ENCODE assay signal across 10 cellular contexts in the genomic region with DNA sequence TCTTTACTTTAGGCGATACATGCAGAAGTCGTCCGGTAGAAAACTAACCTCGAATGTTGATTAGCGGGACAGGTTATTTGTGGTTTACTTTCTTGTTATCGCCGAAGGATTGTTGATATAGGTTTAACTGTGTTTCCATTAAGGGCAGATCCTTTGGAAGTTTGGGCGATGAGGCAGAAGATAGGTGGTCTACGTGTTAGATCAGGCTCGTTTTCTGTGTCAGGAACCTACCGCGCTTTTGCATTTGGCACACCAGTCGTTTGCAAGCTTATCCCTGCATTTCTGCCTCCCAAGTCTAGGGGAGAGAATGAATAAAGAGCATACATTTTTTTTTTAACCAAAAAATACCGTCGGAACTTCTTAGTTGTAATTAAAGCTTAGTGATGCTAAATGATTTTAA. TPM values are rescaled to one million over a fixed set of nuclear protein-coding genes. Genes with fewer than 3 reads are reported as not detected.
DNase-seq lines count a peak whose midpoint lies in the region; ATAC-seq and TF ChIP-seq lines count a peak whose summit lies in the region.
"Had no signal": no experiment of that assay in that cellular context is flagged by ENCODE, and none has a peak within 500 bp of the region (broad histone marks: within the 10 kb centered on the region; RNA-seq: fewer than 3 reads in every experiment).

No MANE protein-coding gene starts in this region.

- H3K36me3 Mint-ChIP-seq in activated CD4-positive, alpha-beta T cell treated with anti-CD3 and anti-CD28 coated beads for 36 hours (ENCODE audit: low read depth), result peaks cover 44% of the 10 kb centered on the region
- peaks cover 5% of the 10 kb centered on the region for H3K36me3 Mint-ChIP-seq in endothelial cell (ENCODE audit: low read depth, unreplicated experiment)

- H3K4me1 Mint-ChIP-seq in activated CD4-positive, alpha-beta T cell treated with anti-CD3 and anti-CD28 coated beads for 36 hours, result peaks cover 31% of the 10 kb centered on the region
- peaks cover 6% of the 10 kb centered on the region for H3K4me1 Mint-ChIP-seq in endothelial cell (ENCODE audit: unreplicated experiment)

- CTCF ChIA-PET in activated CD4-positive, alpha-beta T cell treated with anti-CD3 and anti-CD28 coated beads for 36 hours (lab: Charles Lee), result interaction anchor here (0.6 kb wide), 1 partner anchor 486 kb away, joined by 3 read pairs; no protein-coding TSS in a partner anchor

- peak overlapping the region; percentile 84 for H3K4me3 Mint-ChIP-seq in activated CD4-positive, alpha-beta T cell treated with anti-CD3 and anti-CD28 coated beads for 36 hours
- H3K4me3 Mint-ChIP-seq in endothelial cell (ENCODE audit: unreplicated experiment), result peak overlapping the region; percentile 96

- TF ChIP-seq CTCF in endothelial cell (IDR thresholded peaks at IDR 0.05; ENCODE audit: unreplicated experiment), result no peak

- H3K9me3 Mint-ChIP-seq in activated CD4-positive, alpha-beta T cell treated with anti-CD3 and anti-CD28 coated beads for 36 hours (ENCODE audit: low read depth), result no peaks in the 10 kb centered on the region
- no peaks in the 10 kb centered on the region for H3K9me3 Mint-ChIP-seq in endothelial cell (ENCODE audit: unreplicated experiment)

- peak; percentile 13 for DNase-seq in activated CD4-positive, alpha-beta T cell treated with anti-CD3 and anti-CD28 coated beads for 36 hours
- no peak for DNase-seq in activated CD4-positive, alpha-beta T cell treated with anti-CD3 and anti-CD28 coated beads, Interleukin-2, amount 50 U/mL, for 4 hours
- DNase-seq in NCI-H69 (lab: John Stamatoyannopoulos, UW) (peak; percentile 43), endothelial cell (ENCODE audit: low spot score) (no peak), skeletal muscle cell (ENCODE audit: low read depth) (no peak), LoVo (ENCODE audit: low spot score) (no peak)
- DNase-seq: dorsolateral prefrontal cortex, NCI-H2029 treated with DMSO at 0.1 percent for 48 hours had no signal

- H3K27me3 Mint-ChIP-seq in activated CD4-positive, alpha-beta T cell treated with anti-CD3 and anti-CD28 coated beads for 36 hours, result no peaks in the 10 kb centered on the region
- H3K27me3 Mint-ChIP-seq in endothelial cell (ENCODE audit: unreplicated experiment), result peaks cover 9% of the 10 kb centered on the region

- POLR2A ChIA-PET in activated CD4-positive, alpha-beta T cell treated with anti-CD3 and anti-CD28 coated beads for 36 hours (lab: Charles Lee), result interaction anchor here (0.6 kb wide), 1 partner anchor 294 kb away, joined by 3 read pairs; no protein-coding TSS in a partner anchor

- intact Hi-C loops in activated CD4-positive, alpha-beta T cell treated with anti-CD3 and anti-CD28 coated beads for 36 hours (cut with DNase I, micrococcal nuclease), result loop anchor here (1.0 to 10.0 kb wide), 7 partner anchors 174 to 799 kb away; partner anchors contain the start of gene TMSB4Y (in 1 of the 2)

- peak overlapping the region; percentile 98 for H3K27ac Mint-ChIP-seq in activated CD4-positive, alpha-beta T cell treated with anti-CD3 and anti-CD28 coated beads for 36 hours
- peak overlapping the region; percentile 99 for H3K27ac Mint-ChIP-seq in endothelial cell (ENCODE audit: unreplicated experiment)

- H3K4me3 ChIP-seq in skeletal muscle cell (ENCODE audit: low read depth, low read length), result peak overlapping the region; percentile 68

- no peak for ATAC-seq in activated CD4-positive, alpha-beta T cell treated with anti-CD3 and anti-CD28 coated beads for 36 hours
- no peak for ATAC-seq in HG03025 (IDR thresholded peaks at IDR 0.05; ENCODE audit: low FRiP score, unreplicated experiment)
- ATAC-seq in HG03432 (IDR thresholded peaks at IDR 0.05; ENCODE audit: unreplicated experiment), result no peak

RNA-seq across cellular contexts. Expression of gene DDX3Y, which starts 1.2 kb away (rescaled TPM):
- total RNA-seq in activated CD4-positive, alpha-beta T cell treated with anti-CD3 and anti-CD28 coated beads for 36 hours, result 100 to 1,000 TPM in 1 of 2 experiments, 10 to 100 TPM in 1; 90.6 to 106 TPM
- 48.9 TPM for total RNA-seq in endothelial cell (ENCODE audit: unreplicated experiment)

Comparison
In these comparisons a context has a peak if more than half of its experiments do, and no peak if none do; other contexts are left out.
1. DNase-seq: peak in activated CD4-positive, alpha-beta T cell treated with anti-CD3 and anti-CD28 coated beads for 36 hours (single experiment) and NCI-H69 (single experiment); none in activated CD4-positive, alpha-beta T cell treated with anti-CD3 and anti-CD28 coated beads, Interleukin-2, amount 50 U/mL, for 4 hours (0 of 2), endothelial cell (single experiment), skeletal muscle cell (single experiment) and LoVo (single experiment).